Comparison of ENCODE assay signal across 20 cellular contexts in genomic region chr13:20974981-20975585, GRCh38.
A peak's percentile ranks its signal among the peaks of the same experiment; 100 is the strongest.
DNase-seq lines count a peak whose midpoint lies in the region; ATAC-seq and TF ChIP-seq lines count a peak whose summit lies in the region.
"Had no signal": no experiment of that assay in that cellular context is flagged by ENCODE, and none has a peak within 500 bp of the region (broad histone marks: within the 10 kb centered on the region; RNA-seq: fewer than 3 reads in every experiment).

No MANE protein-coding gene starts in this region.

- no peak overlapping the region for H2AFZ ChIP-seq in GM23338

- no peaks in the 10 kb centered on the region for H3K4me1 Mint-ChIP-seq in GM23338

- peaks cover 62% of the 10 kb centered on the region for H3K36me3 Mint-ChIP-seq in GM23338 (ENCODE audit: low read depth)

- TF ChIP-seq CTCF in GM23338 (conservative IDR thresholded peaks at IDR 0.05; ENCODE audit: low read depth in 2 of 2) (no peak), coronary artery (IDR thresholded peaks at IDR 0.05) (no peak), tibial nerve (IDR thresholded peaks at IDR 0.05) (no peak)

- no peaks in the 10 kb centered on the region for H3K9me2 ChIP-seq in GM23338 (ENCODE audit: insufficient read depth)
- H3K9me2 ChIP-seq: SK-N-SH had no signal

- H3K27me3 ChIP-seq in GM23338 (ENCODE audit: insufficient read depth) (no peaks in the 10 kb centered on the region), tibial nerve (no peaks in the 10 kb centered on the region)

- no peak overlapping the region for H3K4me3 ChIP-seq in GM23338
- H3K4me3 ChIP-seq in coronary artery = no peak overlapping the region
- H3K4me3 ChIP-seq in tibial nerve = no peak overlapping the region

- no peaks in the 10 kb centered on the region for H3K79me2 ChIP-seq in GM23338 (replicated peaks; ENCODE audit: insufficient read depth)

- no peak for ATAC-seq in GM23338
- ATAC-seq: Panc1 had no signal

- no peak for TF ChIP-seq POLR2A in tibial nerve (IDR thresholded peaks at IDR 0.05)

- H3K36me3 ChIP-seq in GM23338 (ENCODE audit: insufficient read depth) = peaks cover 22% of the 10 kb centered on the region
- peaks cover 0 to 81% (median 7%) of the 10 kb centered on the region in 3 donors for H3K36me3 ChIP-seq in tibial nerve

- H3K4me2 ChIP-seq in GM23338 = no peak overlapping the region
- H3K4me2 ChIP-seq: SK-N-SH had no signal

- no peak for TF ChIP-seq EP300 in tibial nerve (IDR thresholded peaks at IDR 0.05)

- peaks cover 2% of the 10 kb centered on the region; the same call in 1 of the 2 replicates for H3F3A ChIP-seq in GM23338 (replicated peaks; ENCODE audit: low read depth)

- WGBS in tibial nerve, 2 donors = 93 to 95% methylated on average over 20 of the region's 20 CpGs

- H3K27me3 Mint-ChIP-seq in GM23338 (ENCODE audit: insufficient read depth, low read depth, poor library complexity) = peaks cover 2% of the 10 kb centered on the region
- H3K27me3 Mint-ChIP-seq: CD4-positive, alpha-beta T cell had no signal

- H3K4me1 ChIP-seq in GM23338 (ENCODE audit: insufficient read depth) (no peaks in the 10 kb centered on the region), tibial nerve (no peaks in the 10 kb centered on the region)

- no peaks in the 10 kb centered on the region for H3K9me3 ChIP-seq in tibial nerve
- H3K9me3 ChIP-seq: SK-N-SH had no signal

- peaks cover 9% of the 10 kb centered on the region; the same call in 1 of the 3 replicates for H3K9me3 Mint-ChIP-seq in GM23338
- H3K9me3 Mint-ChIP-seq: CD4-positive, alpha-beta T cell had no signal

- DNase-seq in GM23338 (ENCODE audit: low spot score) = no peak
- peak; percentile 49 for DNase-seq in coronary artery (ENCODE audit: low spot score)
- peak; percentile 59 for DNase-seq in mesenteric fat pad (ENCODE audit: low spot score)
- no peak for DNase-seq in HuH-7.5 (ENCODE audit: low spot score)
- DNase-seq in tibial nerve (ENCODE audit: low spot score in 2 of 2) = no peak
- no peak for DNase-seq in activated T-cell treated with anti-CD3 and anti-CD28 coated beads for 4 hours
- DNase-seq in midbrain (lab: John Stamatoyannopoulos, UW) = no peak
- DNase-seq: CD4-positive, alpha-beta T cell; DMS153; GDM1; Kasumi-1; NCI-H1417 treated with DMSO at 0.1 percent for 48 hours; NCI-H187 treated with DMSO at 0.1 percent for 48 hours; NCI-H2227 treated with DMSO at 0.1 percent for 48 hours; NCI-H524; NCI-H774; NK-92 treated with Interleukin-12 subunit alpha and Interleukin-12 subunit beta, amount 100 ng/mL, for 24 hours; SIG-M5; SK-N-SH had no signal

- no peak overlapping the region for H3K4me3 Mint-ChIP-seq in GM23338
- H3K4me3 Mint-ChIP-seq: CD4-positive, alpha-beta T cell had no signal

- H4K20me1 ChIP-seq in GM23338 (replicated peaks; ENCODE audit: insufficient read depth) = peaks cover 7% of the 10 kb centered on the region

- 0 out of 2 replicates have a peak overlapping the region, but pooled peaks have one; percentile 0 for H3K27ac Mint-ChIP-seq in GM23338
- H3K27ac Mint-ChIP-seq: CD4-positive, alpha-beta T cell had no signal

- H3K27ac ChIP-seq in GM23338 (ENCODE audit: low read depth) = no peak overlapping the region
- H3K27ac ChIP-seq in coronary artery = no peak overlapping the region
- no peak overlapping the region for H3K27ac ChIP-seq in tibial nerve

TF ChIP-seq in GM23338, 12 proteins besides CTCF, POLR2A, EP300 and RAD21 (continues in another document):
- TF ChIP-seq ETS1 (IDR thresholded peaks at IDR 0.05) = no peak
- TF ChIP-seq ZNF331 (CRISPR knock-in tag; IDR thresholded peaks at IDR 0.05; ENCODE audit: low read depth) = no peak
- TF ChIP-seq EZH2 (IDR thresholded peaks at IDR 0.05; ENCODE audit: low read depth, unreplicated experiment) = no peak
- no peak for TF ChIP-seq STAT1 (IDR thresholded peaks at IDR 0.05; ENCODE audit: unreplicated experiment)
- TF ChIP-seq EZH2phosphoT487 (IDR thresholded peaks at IDR 0.05; ENCODE audit: unreplicated experiment) = no peak
- TF ChIP-seq JUNB (IDR thresholded peaks at IDR 0.05; ENCODE audit: unreplicated experiment) = no peak
- TF ChIP-seq, protein P1, sequence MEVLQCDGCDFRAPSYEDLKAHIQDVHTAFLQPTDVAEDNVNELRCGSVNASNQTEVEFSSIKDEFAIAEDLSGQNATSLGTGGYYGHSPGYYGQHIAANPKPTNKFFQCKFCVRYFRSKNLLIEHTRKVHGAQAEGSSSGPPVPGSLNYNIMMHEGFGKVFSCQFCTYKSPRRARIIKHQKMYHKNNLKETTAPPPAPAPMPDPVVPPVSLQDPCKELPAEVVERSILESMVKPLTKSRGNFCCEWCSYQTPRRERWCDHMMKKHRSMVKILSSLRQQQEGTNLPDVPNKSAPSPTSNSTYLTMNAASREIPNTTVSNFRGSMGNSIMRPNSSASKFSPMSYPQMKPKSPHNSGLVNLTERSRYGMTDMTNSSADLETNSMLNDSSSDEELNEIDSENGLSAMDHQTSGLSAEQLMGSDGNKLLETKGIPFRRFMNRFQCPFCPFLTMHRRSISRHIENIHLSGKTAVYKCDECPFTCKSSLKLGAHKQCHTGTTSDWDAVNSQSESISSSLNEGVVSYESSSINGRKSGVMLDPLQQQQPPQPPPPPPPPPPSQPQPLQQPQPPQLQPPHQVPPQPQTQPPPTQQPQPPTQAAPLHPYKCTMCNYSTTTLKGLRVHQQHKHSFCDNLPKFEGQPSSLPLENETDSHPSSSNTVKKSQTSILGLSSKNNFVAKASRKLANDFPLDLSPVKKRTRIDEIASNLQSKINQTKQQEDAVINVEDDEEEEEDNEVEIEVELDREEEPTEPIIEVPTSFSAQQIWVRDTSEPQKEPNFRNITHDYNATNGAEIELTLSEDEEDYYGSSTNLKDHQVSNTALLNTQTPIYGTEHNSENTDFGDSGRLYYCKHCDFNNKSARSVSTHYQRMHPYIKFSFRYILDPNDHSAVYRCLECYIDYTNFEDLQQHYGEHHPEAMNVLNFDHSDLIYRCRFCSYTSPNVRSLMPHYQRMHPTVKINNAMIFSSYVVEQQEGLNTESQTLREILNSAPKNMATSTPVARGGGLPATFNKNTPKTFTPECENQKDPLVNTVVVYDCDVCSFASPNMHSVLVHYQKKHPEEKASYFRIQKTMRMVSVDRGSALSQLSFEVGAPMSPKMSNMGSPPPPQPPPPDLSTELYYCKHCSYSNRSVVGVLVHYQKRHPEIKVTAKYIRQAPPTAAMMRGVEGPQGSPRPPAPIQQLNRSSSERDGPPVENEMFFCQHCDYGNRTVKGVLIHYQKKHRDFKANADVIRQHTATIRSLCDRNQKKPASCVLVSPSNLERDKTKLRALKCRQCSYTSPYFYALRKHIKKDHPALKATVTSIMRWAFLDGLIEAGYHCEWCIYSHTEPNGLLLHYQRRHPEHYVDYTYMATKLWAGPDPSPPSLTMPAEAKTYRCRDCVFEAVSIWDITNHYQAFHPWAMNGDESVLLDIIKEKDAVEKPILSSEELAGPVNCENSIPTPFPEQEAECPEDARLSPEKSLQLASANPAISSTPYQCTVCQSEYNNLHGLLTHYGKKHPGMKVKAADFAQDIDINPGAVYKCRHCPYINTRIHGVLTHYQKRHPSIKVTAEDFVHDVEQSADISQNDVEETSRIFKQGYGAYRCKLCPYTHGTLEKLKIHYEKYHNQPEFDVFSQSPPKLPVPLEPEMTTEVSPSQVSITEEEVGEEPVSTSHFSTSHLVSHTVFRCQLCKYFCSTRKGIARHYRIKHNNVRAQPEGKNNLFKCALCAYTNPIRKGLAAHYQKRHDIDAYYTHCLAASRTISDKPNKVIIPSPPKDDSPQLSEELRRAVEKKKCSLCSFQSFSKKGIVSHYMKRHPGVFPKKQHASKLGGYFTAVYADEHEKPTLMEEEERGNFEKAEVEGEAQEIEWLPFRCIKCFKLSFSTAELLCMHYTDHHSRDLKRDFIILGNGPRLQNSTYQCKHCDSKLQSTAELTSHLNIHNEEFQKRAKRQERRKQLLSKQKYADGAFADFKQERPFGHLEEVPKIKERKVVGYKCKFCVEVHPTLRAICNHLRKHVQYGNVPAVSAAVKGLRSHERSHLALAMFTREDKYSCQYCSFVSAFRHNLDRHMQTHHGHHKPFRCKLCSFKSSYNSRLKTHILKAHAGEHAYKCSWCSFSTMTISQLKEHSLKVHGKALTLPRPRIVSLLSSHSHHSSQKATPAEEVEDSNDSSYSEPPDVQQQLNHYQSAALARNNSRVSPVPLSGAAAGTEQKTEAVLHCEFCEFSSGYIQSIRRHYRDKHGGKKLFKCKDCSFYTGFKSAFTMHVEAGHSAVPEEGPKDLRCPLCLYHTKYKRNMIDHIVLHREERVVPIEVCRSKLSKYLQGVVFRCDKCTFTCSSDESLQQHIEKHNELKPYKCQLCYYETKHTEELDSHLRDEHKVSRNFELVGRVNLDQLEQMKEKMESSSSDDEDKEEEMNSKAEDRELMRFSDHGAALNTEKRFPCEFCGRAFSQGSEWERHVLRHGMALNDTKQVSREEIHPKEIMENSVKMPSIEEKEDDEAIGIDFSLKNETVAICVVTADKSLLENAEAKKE (CRISPR knock-in tag; IDR thresholded peaks at IDR 0.05) = no peak
- TF ChIP-seq NANOG (IDR thresholded peaks at IDR 0.05; ENCODE audit: borderline replicate concordance) = no peak
- TF ChIP-seq CREB1 (CRISPR knock-in tag; IDR thresholded peaks at IDR 0.05; ENCODE audit: low read depth) = no peak

Comparison
In these comparisons a context has a peak if more than half of its experiments do, and no peak if none do; other contexts are left out.
1. DNase-seq: peak in coronary artery (single experiment) and mesenteric fat pad (single experiment); none in GM23338 (single experiment), HuH-7.5 (single experiment), tibial nerve (0 of 2), activated T-cell treated with anti-CD3 and anti-CD28 coated beads for 4 hours (single experiment) and midbrain (single experiment).